1 cellular context compared by ENCODE assay signal in the genomic region with DNA sequence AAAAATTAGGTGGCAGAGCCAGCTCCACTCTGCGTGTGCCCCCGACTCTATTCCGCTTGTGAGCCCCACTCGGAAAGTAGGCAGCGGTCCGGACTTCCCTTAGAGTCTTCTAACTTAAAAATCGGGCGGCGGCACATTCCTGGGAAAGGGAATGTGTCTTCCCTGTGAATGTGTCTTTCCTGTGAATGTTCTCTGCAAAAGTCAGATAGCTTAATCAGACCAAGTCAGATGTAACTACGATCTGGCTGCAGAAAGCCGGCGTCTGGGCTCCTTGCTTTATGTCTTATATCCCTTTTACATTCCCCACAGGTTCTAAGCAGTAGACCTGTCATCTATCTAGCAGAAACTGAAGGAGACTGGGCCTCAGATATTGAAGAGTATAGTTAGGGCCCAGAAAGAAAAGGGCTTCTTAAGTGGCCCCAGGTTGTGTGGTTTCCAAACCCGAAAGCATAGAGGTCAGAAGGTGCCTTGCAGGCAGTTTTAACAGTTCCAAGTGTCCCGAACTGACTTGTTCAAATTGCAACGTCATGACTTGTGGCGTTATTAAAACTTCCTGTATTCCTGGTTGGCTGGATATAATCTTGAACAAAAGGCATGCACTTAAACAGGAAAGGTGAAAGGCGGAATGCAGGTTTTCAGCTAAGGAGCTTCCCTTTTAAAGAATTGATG.
TF ChIP-seq lines count a peak whose summit lies in the region.

No MANE protein-coding gene starts in this region.

TF ChIP-seq in A549, 52 proteins besides CTCF, POLR2A, EP300 and RAD21 (continued from another document):
- TF ChIP-seq, protein P1, sequence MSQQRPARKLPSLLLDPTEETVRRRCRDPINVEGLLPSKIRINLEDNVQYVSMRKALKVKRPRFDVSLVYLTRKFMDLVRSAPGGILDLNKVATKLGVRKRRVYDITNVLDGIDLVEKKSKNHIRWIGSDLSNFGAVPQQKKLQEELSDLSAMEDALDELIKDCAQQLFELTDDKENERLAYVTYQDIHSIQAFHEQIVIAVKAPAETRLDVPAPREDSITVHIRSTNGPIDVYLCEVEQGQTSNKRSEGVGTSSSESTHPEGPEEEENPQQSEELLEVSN (IDR thresholded peaks at IDR 0.05; ENCODE audit: borderline replicate concordance, low read depth): no peak
- TF ChIP-seq ZNF302 (CRISPR knock-in tag; IDR thresholded peaks at IDR 0.05): no peak
